13 cellular contexts compared by ENCODE assay signal in the genomic region with DNA sequence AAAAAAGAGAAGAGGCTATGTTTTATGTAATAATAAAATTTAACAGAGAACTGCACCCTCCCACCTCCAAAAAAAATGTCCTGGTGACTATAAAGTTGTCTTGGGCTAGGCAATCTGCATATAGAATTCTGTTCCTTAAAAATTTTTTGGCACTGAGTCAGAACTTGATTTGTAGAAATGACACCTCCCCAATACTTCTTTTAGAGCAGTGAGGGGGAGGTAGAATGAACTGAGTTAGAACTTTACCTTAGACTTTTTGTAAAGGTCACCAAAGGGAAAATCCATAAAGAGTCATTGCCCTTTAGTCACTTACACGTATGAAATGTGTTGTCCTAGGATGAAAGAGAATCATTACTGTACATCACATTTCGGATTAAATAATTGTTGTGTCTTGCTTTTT.
DNase-seq lines count a peak whose midpoint lies in the region; ATAC-seq and TF ChIP-seq lines count a peak whose summit lies in the region.
"Had no signal": no experiment of that assay in that cellular context is flagged by ENCODE, and none has a peak within 500 bp of the region (broad histone marks: within the 10 kb centered on the region; RNA-seq: fewer than 3 reads in every experiment).

No MANE protein-coding gene starts in this region.

- H3K36me3 ChIP-seq in aorta (ENCODE audit: control insufficient read depth in 1 of 2, insufficient read depth in 2 of 2, low read length in 1 of 2) = no peaks in the 10 kb centered on the region
- H3K36me3 ChIP-seq: gastrocnemius medialis, ovary, Peyer's patch had no signal

- no peaks in the 10 kb centered on the region for H3K36me3 Mint-ChIP-seq in CD14-positive monocyte

- no peak overlapping the region for H3K4me3 Mint-ChIP-seq in CD14-positive monocyte

- H3K9me3 Mint-ChIP-seq in CD14-positive monocyte = no peaks in the 10 kb centered on the region

- H3K4me1 ChIP-seq in aorta (ENCODE audit: control insufficient read depth in 1 of 2, insufficient read depth in 2 of 2, low read length in 2 of 2) = peaks cover 3 to 4% of the 10 kb centered on the region in 2 donors
- H3K4me1 ChIP-seq: gastrocnemius medialis had no signal

- H3K27me3 ChIP-seq in aorta (ENCODE audit: control insufficient read depth in 1 of 2, insufficient read depth in 2 of 2, low read length in 1 of 2) = no peaks in the 10 kb centered on the region
- H3K27me3 ChIP-seq: gastrocnemius medialis, ovary, Peyer's patch had no signal

- no peak overlapping the region for H3K4me3 ChIP-seq in aorta (ENCODE audit: low read length in 2 of 2)
- H3K4me3 ChIP-seq: gastrocnemius medialis, ovary, Peyer's patch had no signal

- TF ChIP-seq CTCF in CD14-positive monocyte (IDR thresholded peaks at IDR 0.05) = no peak
- TF ChIP-seq CTCF in GM20000 (IDR thresholded peaks at IDR 0.05; ENCODE audit: extremely low read depth, missing control alignments) = no peak

- peaks cover 71% of the 10 kb centered on the region for H3K4me1 Mint-ChIP-seq in CD14-positive monocyte

- WGBS in aorta, 2 donors = 74 to 79% methylated on average over 2 of the region's 2 CpGs

- intact Hi-C loops in CD14-positive monocyte (cut with micrococcal nuclease) = no loop called here
- intact Hi-C loops in aorta (cut with DNase I) = no loop called here

- DNase-seq in CD14-positive monocyte (ENCODE audit: low spot score) (no peak), kidney tubule cell (ENCODE audit: low spot score) (peak; percentile 54), GM20000 (ENCODE audit: low spot score) (no peak), kidney glomerular epithelial cell (lab: John Stamatoyannopoulos, UW) (no peak), NCI-H2196 treated with DMSO at 0.1 percent for 48 hours (lab: John Stamatoyannopoulos, UW; ENCODE audit: unreplicated experiment) (no peak), aorta (no peak)
- DNase-seq: activated gamma-delta T cell, gastrocnemius medialis, NCI-H187, ovary, Peyer's patch had no signal

- no peak overlapping the region for H3K27ac ChIP-seq in aorta (ENCODE audit: low read depth in 1 of 2, low read length in 2 of 2)
- H3K27ac ChIP-seq: gastrocnemius medialis, ovary had no signal

- no peaks in the 10 kb centered on the region for H3K27me3 Mint-ChIP-seq in CD14-positive monocyte (ENCODE audit: low read depth in 3 of 3)

- peak overlapping the region in 5 of 7 donors; percentile 73 to 91 (median 85) for H3K27ac Mint-ChIP-seq in CD14-positive monocyte

- ATAC-seq in GM18867 (IDR thresholded peaks at IDR 0.05; ENCODE audit: unreplicated experiment) (peak; percentile 21), HG03565 (IDR thresholded peaks at IDR 0.05; ENCODE audit: unreplicated experiment) (peak; percentile 22), aorta (ENCODE audit: low FRiP score) (no peak)
- ATAC-seq: gastrocnemius medialis had no signal

- H3K9me3 ChIP-seq in aorta (ENCODE audit: control insufficient read depth, low read length) = no peaks in the 10 kb centered on the region
- H3K9me3 ChIP-seq: gastrocnemius medialis, ovary, Peyer's patch had no signal
